1 cellular context compared by ENCODE assay signal in the genomic region with DNA sequence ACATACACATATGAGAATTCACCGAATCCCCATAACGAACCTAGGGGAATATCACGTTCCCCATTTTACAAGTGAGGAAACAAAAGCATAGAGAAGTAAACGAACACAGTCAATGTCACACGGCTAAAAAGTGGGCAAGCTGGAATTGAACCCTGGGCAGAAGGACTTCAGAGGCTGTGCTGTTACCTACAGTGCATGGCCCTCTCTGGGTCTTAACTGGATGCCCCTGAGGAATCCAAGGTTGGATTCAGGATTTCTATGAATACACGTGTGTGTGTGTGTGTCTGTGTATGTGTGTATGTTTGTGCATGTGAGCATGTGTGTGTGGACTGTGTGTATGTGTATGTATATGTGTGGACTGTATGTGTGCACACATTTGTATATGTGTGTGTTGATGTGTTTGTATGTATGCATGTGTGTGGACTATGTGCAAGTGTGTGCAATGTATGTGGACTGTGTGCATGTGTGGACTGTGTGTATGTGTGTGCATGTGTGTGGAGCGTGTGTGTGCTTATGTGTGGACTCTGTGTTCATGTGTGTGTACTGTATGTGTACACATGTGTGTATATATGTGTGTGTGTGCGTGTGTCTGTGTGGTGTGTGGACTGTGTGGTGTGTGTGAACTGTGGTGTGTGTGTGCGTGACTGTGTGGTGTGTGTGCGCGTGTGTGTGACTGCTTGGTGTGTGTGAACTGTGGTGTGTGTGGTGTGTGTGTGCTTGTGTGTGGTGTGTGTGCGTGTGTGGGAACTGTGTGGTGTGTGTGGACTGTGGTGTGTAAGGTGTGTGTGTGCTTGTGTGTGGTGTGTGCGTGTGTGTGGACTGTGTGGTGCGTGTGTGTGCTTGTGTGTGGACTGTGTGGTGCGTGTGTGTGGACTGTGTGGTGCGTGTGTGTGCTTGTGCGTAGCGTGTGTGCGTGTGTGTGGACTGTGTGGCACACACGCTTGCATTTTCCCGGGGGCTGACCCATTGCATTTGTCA.
TF ChIP-seq lines count a peak whose summit lies in the region.

No MANE protein-coding gene starts in this region.

TF ChIP-seq in K562, 482 proteins besides CTCF, POLR2A, EP300 and RAD21:
- TF ChIP-seq SMAD2 (IDR thresholded peaks at IDR 0.05; ENCODE audit: low read depth, low read length) (no peak), ARHGAP35 (IDR thresholded peaks at IDR 0.05; ENCODE audit: partially characterized antibody) (no peak), ADNP (tag; IDR thresholded peaks at IDR 0.05) (0 out of 2 replicates have a peak, but pooled peaks have one; percentile 17), KDM1A (IDR thresholded peaks at IDR 0.05) (peak in 1 of 2 experiments; percentile 52; a peak in 1 of 4 replicates), CBX1 (IDR thresholded peaks at IDR 0.05; ENCODE audit: low read depth) (0 out of 2 replicates have a peak, but pooled peaks have one; percentile 24), ESRRB (CRISPR knock-in tag; IDR thresholded peaks at IDR 0.05; ENCODE audit: borderline replicate concordance) (no peak)
- TF ChIP-seq, protein P1, sequence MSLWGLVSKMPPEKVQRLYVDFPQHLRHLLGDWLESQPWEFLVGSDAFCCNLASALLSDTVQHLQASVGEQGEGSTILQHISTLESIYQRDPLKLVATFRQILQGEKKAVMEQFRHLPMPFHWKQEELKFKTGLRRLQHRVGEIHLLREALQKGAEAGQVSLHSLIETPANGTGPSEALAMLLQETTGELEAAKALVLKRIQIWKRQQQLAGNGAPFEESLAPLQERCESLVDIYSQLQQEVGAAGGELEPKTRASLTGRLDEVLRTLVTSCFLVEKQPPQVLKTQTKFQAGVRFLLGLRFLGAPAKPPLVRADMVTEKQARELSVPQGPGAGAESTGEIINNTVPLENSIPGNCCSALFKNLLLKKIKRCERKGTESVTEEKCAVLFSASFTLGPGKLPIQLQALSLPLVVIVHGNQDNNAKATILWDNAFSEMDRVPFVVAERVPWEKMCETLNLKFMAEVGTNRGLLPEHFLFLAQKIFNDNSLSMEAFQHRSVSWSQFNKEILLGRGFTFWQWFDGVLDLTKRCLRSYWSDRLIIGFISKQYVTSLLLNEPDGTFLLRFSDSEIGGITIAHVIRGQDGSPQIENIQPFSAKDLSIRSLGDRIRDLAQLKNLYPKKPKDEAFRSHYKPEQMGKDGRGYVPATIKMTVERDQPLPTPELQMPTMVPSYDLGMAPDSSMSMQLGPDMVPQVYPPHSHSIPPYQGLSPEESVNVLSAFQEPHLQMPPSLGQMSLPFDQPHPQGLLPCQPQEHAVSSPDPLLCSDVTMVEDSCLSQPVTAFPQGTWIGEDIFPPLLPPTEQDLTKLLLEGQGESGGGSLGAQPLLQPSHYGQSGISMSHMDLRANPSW (CRISPR knock-in tag; IDR thresholded peaks at IDR 0.05), result no peak
TF ChIP-seq in K562: peak in this region for 3.
